Comparison of ENCODE assay signal across 15 cellular contexts in the genomic region with DNA sequence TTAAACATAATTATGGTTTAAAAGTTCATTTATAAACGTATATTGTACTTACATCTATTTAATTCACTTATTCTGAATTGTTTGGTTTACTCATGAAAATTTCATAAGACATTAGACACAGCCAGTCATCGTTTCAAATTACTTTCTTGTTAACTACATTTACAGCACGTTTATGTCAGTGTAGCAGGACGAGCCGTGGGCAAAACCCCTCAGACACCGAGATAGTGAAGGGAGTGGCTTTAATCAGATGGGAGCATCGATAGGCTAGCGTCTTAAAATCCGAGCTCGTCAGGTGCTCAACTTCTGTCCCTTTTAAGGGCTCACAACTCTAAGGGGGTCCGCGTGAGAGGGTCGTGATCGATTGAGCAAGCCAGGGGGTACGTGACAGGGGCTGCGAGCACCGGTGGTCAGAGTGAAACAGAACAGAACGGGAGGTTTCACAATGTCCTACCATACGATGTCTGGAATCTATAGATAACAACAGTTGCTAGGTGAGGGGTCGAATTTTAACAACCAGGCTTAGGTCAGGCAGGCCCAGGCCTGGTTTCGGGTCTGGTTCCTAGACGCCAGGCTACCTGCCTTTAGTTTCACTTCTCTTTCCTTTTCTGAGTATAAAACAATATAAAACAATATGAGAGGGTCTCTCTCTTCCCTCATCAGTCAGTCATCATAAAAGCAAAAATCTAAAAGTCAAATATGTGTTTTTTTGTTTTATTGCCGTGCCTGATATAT. TPM values are rescaled to one million over a fixed set of nuclear protein-coding genes. Genes with fewer than 3 reads are reported as not detected.
"Had no signal": no experiment of that assay in that cellular context is flagged by ENCODE, and none has a peak within 500 bp of the region (broad histone marks: within the 10 kb centered on the region; RNA-seq: fewer than 3 reads in every experiment).

No MANE protein-coding gene starts in this region.

RNA-seq across cellular contexts. Expression of a gene that starts 7.5 kb away (rescaled TPM):
- total RNA-seq: activated B cell treated with CpG ODN at 0.5 μM for 24 hours; activated CD8-positive, alpha-beta T cell treated with anti-CD3 and anti-CD28 coated beads for 36 hours; activated T-cell treated with anti-CD3 and anti-CD28 coated beads, Interleukin-2, amount 50 U/mL, for 4 hours; activated T-helper 17 cell treated with anti-CD3 and anti-CD28 coated beads, Interleukin-2, amount 50 U/mL, for 72 hours; astrocyte; bronchial epithelial cell; cardiac septum; cerebellum; dorsolateral prefrontal cortex; esophagus muscularis mucosa; foreskin keratinocyte; gastrocnemius medialis; heart left ventricle; T-helper 2 cell treated with Interferon-gamma antibody and Interleukin-4, amounts not matched to agents 100 ng/mL and 5 ng/mL, for 36 hours had no signal
- polyA plus RNA-seq: adipose tissue, foreskin keratinocyte, heart left ventricle had no signal

RNA-seq across cellular contexts. Expression of a gene that starts 9.3 kb away (rescaled TPM):
- total RNA-seq: activated CD8-positive, alpha-beta T cell treated with anti-CD3 and anti-CD28 coated beads for 36 hours; activated T-cell treated with anti-CD3 and anti-CD28 coated beads, Interleukin-2, amount 50 U/mL, for 4 hours; activated T-helper 17 cell treated with anti-CD3 and anti-CD28 coated beads, Interleukin-2, amount 50 U/mL, for 72 hours; astrocyte; cardiac septum; cerebellum; esophagus muscularis mucosa; foreskin keratinocyte; gastrocnemius medialis; heart left ventricle; T-helper 2 cell treated with Interferon-gamma antibody and Interleukin-4, amounts not matched to agents 100 ng/mL and 5 ng/mL, for 36 hours had no signal
- polyA plus RNA-seq: adipose tissue, foreskin keratinocyte, heart left ventricle had no signal

RNA-seq across cellular contexts. Expression of a gene that starts 28.5 kb away (rescaled TPM):
- total RNA-seq: activated B cell treated with CpG ODN at 0.5 μM for 24 hours; activated CD8-positive, alpha-beta T cell treated with anti-CD3 and anti-CD28 coated beads for 36 hours; activated T-cell treated with anti-CD3 and anti-CD28 coated beads, Interleukin-2, amount 50 U/mL, for 4 hours; activated T-helper 17 cell treated with anti-CD3 and anti-CD28 coated beads, Interleukin-2, amount 50 U/mL, for 72 hours; astrocyte; bronchial epithelial cell; cardiac septum; cerebellum; dorsolateral prefrontal cortex; esophagus muscularis mucosa; foreskin keratinocyte; gastrocnemius medialis; heart left ventricle; T-helper 2 cell treated with Interferon-gamma antibody and Interleukin-4, amounts not matched to agents 100 ng/mL and 5 ng/mL, for 36 hours had no signal
- polyA plus RNA-seq: adipose tissue, foreskin keratinocyte, heart left ventricle had no signal

RNA-seq across cellular contexts. Expression of a gene that starts 51.0 kb away (rescaled TPM):
- total RNA-seq: activated B cell treated with CpG ODN at 0.5 μM for 24 hours; activated CD8-positive, alpha-beta T cell treated with anti-CD3 and anti-CD28 coated beads for 36 hours; activated T-cell treated with anti-CD3 and anti-CD28 coated beads, Interleukin-2, amount 50 U/mL, for 4 hours; activated T-helper 17 cell treated with anti-CD3 and anti-CD28 coated beads, Interleukin-2, amount 50 U/mL, for 72 hours; astrocyte; bronchial epithelial cell; cardiac septum; cerebellum; dorsolateral prefrontal cortex; esophagus muscularis mucosa; foreskin keratinocyte; gastrocnemius medialis; heart left ventricle; T-helper 2 cell treated with Interferon-gamma antibody and Interleukin-4, amounts not matched to agents 100 ng/mL and 5 ng/mL, for 36 hours had no signal
- polyA plus RNA-seq: adipose tissue, foreskin keratinocyte, heart left ventricle had no signal
